ENCODE assay signal across 1 cellular context in genomic region chr2:8230466-8230865, GRCh38.
TF ChIP-seq lines count a peak whose summit lies in the region.

No MANE protein-coding gene starts in this region.

TF ChIP-seq in GM12878, 131 proteins besides CTCF, POLR2A, EP300 and RAD21 (continued from another document):
- no peak for TF ChIP-seq CUX1 (IDR thresholded peaks at IDR 0.05; ENCODE audit: insufficient replicate concordance, low read depth, low read length)
- peak; percentile 24 for TF ChIP-seq PBX3 (IDR thresholded peaks at IDR 0.05; ENCODE audit: insufficient replicate concordance, low read depth, low read length)
- TF ChIP-seq ZBED1 (IDR thresholded peaks at IDR 0.05; ENCODE audit: borderline replicate concordance): no peak
- TF ChIP-seq, protein P1, sequence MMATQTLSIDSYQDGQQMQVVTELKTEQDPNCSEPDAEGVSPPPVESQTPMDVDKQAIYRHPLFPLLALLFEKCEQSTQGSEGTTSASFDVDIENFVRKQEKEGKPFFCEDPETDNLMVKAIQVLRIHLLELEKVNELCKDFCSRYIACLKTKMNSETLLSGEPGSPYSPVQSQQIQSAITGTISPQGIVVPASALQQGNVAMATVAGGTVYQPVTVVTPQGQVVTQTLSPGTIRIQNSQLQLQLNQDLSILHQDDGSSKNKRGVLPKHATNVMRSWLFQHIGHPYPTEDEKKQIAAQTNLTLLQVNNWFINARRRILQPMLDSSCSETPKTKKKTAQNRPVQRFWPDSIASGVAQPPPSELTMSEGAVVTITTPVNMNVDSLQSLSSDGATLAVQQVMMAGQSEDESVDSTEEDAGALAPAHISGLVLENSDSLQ (IDR thresholded peaks at IDR 0.05): peak; percentile 69
- TF ChIP-seq BCL11A (IDR thresholded peaks at IDR 0.05; ENCODE audit: low read depth, low read length): peak; percentile 58; the same call in 1 of the 2 replicates
- TF ChIP-seq ZNF217 (IDR thresholded peaks at IDR 0.05): no peak
- TF ChIP-seq SMAD5 (IDR thresholded peaks at IDR 0.05; ENCODE audit: low read depth): no peak
- no peak for TF ChIP-seq RUNX3 (IDR thresholded peaks at IDR 0.05; ENCODE audit: low read length)
- TF ChIP-seq MTA2 (IDR thresholded peaks at IDR 0.05; ENCODE audit: low read depth): peak; percentile 87
- peak in 1 of 2 experiments; percentile 39; a peak in 1 of 4 replicates for TF ChIP-seq BHLHE40 (IDR thresholded peaks at IDR 0.05; ENCODE audit: borderline replicate concordance in 1 of 2, low read depth in 2 of 2, low read length in 1 of 2)
- no peak for TF ChIP-seq JUNB (IDR thresholded peaks at IDR 0.05)
